In genomic region chr3:10319251-10319650, GRCh38 we compare ENCODE assay signal across 8 cellular contexts. TPM values are rescaled to one million over a fixed set of nuclear protein-coding genes. Genes with fewer than 3 reads are reported as not detected.
A peak's percentile ranks its signal among the peaks of the same experiment; 100 is the strongest.
DNase-seq lines count a peak whose midpoint lies in the region; TF ChIP-seq lines count a peak whose summit lies in the region.
"Had no signal": no experiment of that assay in that cellular context is flagged by ENCODE, and none has a peak within 500 bp of the region (broad histone marks: within the 10 kb centered on the region; RNA-seq: fewer than 3 reads in every experiment).

No MANE protein-coding gene starts in this region.

- peaks cover 5% of the 10 kb centered on the region for H3K23me2 ChIP-seq in H9 (ENCODE audit: insufficient read length, low read depth, low read length, poor library complexity, severe bottlenecking)

- peaks cover 12% of the 10 kb centered on the region for H3K79me2 ChIP-seq in H9 (ENCODE audit: insufficient read depth, low read length)
- H3K79me2 ChIP-seq in smooth muscle cell (ENCODE audit: low read depth), result peaks cover 56% of the 10 kb centered on the region

- H3K4me3 ChIP-seq in WI38 (ENCODE audit: low read depth, low read length) (peak overlapping the region; percentile 100), fibroblast of villous mesenchyme (ENCODE audit: low read depth, low read length) (peak overlapping the region; percentile 100), smooth muscle cell (peak overlapping the region; percentile 96)

- H3K4me1 Mint-ChIP-seq in H9, result peaks cover 0 to 8% of the 10 kb centered on the region in 2 experiments; a peak in 3 of 4 replicates

- no CpG with 5 or more reads among the region's 6 CpGs for WGBS in H9 (ENCODE audit: extremely low coverage, insufficient read length, low lambda C conversion rate)
- 83% methylated on average over 6 of the region's 6 CpGs for WGBS in smooth muscle cell (ENCODE audit: low lambda C conversion rate)

- H3T11ph ChIP-seq in H9 (ENCODE audit: low read length), result no peak overlapping the region

- H2AK5ac ChIP-seq in H9 (ENCODE audit: insufficient read length, low read length), result no peak overlapping the region

- no peak overlapping the region for H2BK5ac ChIP-seq in H9 (ENCODE audit: insufficient read length, low read length)

- no peak for TF ChIP-seq CTCF in H9 (conservative IDR thresholded peaks at IDR 0.05)
- no peak for TF ChIP-seq CTCF in WI38 (IDR thresholded peaks at IDR 0.05; ENCODE audit: low read depth, low read length)
- no peak for TF ChIP-seq CTCF in fibroblast of villous mesenchyme (IDR thresholded peaks at IDR 0.05; ENCODE audit: insufficient read depth, low read depth, low read length)
- TF ChIP-seq CTCF in smooth muscle cell (IDR thresholded peaks at IDR 0.05; ENCODE audit: borderline replicate concordance, insufficient read depth, poor library complexity, severe bottlenecking), result no peak

- H3K79me1 ChIP-seq in H9 (ENCODE audit: insufficient read depth, low read depth, low read length, poor library complexity, severe bottlenecking), result no peaks in the 10 kb centered on the region

- H4K20me1 ChIP-seq in H9 (ENCODE audit: control insufficient read depth, insufficient read depth, insufficient read length) (no peaks in the 10 kb centered on the region), smooth muscle cell (ENCODE audit: low read depth) (peaks cover 50% of the 10 kb centered on the region)

- H3K27me3 Mint-ChIP-seq in H9 (ENCODE audit: low read depth), result 0 out of 2 replicates have a peak, but pooled peaks cover 1% of the 10 kb centered on the region

- no peak overlapping the region for H2BK120ac ChIP-seq in H9 (ENCODE audit: low read depth, low read length, poor library complexity, severe bottlenecking)

- no peak overlapping the region for H3K23ac ChIP-seq in H9 (ENCODE audit: insufficient read length, low read depth, low read length)

- H3K4me3 Mint-ChIP-seq in H9, result peak overlapping the region; percentile 97 to 98

- H3K4me2 ChIP-seq in H9 (ENCODE audit: insufficient read depth, insufficient read length, low read length) (peak overlapping the region; percentile 35), smooth muscle cell (peak overlapping the region; percentile 96)

- H3K36me3 Mint-ChIP-seq in H9 (ENCODE audit: insufficient read depth in 1 of 3, low read depth in 3 of 3), result peaks cover 16 to 43% (median 35%) of the 10 kb centered on the region in 3 experiments; a peak in 6 of 7 replicates

- H3K9me3 ChIP-seq in H9 (ENCODE audit: control insufficient read depth, low read depth, low read length), result no peaks in the 10 kb centered on the region
- H3K9me3 ChIP-seq in smooth muscle cell (replicated peaks; ENCODE audit: low read depth), result no peaks in the 10 kb centered on the region

- no peak overlapping the region for H2BK20ac ChIP-seq in H9 (ENCODE audit: low read depth, low read length, poor library complexity, severe bottlenecking)

- H3K14ac ChIP-seq in H9 (ENCODE audit: insufficient read depth, low read length), result no peak overlapping the region

- H3K36me3 ChIP-seq in smooth muscle cell (ENCODE audit: low read depth), result peaks cover 14% of the 10 kb centered on the region

- H3K18ac ChIP-seq in H9 (ENCODE audit: insufficient read length, low read depth, low read length), result no peak overlapping the region

- H2BK12ac ChIP-seq in H9 (ENCODE audit: insufficient read length, low read depth, low read length), result no peak overlapping the region

- H3K9ac ChIP-seq in H9 (ENCODE audit: extremely low read depth, insufficient read length, low read length), result no peak overlapping the region
- H3K9ac ChIP-seq in smooth muscle cell (ENCODE audit: low read depth), result peak overlapping the region; percentile 21

- H3K9me3 Mint-ChIP-seq in H9, result no peaks in the 10 kb centered on the region

- H3K27ac Mint-ChIP-seq in H9, result no peak overlapping the region

- H3K27ac ChIP-seq in H9 (ENCODE audit: insufficient read length, low read depth, low read length), result no peak overlapping the region
- no peak overlapping the region for H3K27ac ChIP-seq in smooth muscle cell (ENCODE audit: low read depth)

- no peak overlapping the region for H4K91ac ChIP-seq in H9 (ENCODE audit: insufficient read length, low read depth, low read length)

- H3F3A ChIP-seq in smooth muscle cell (ENCODE audit: low read depth), result peaks cover 6% of the 10 kb centered on the region

- no peak overlapping the region for H3K56ac ChIP-seq in H9 (ENCODE audit: insufficient read length, low read depth, low read length)

- H3K4ac ChIP-seq in H9 (ENCODE audit: low read depth, low read length), result no peak overlapping the region

- H4K8ac ChIP-seq in H9 (replicated peaks; ENCODE audit: insufficient read length, low read depth, low read length), result no peak overlapping the region

- H2BK15ac ChIP-seq in H9 (ENCODE audit: low read depth, low read length), result no peak overlapping the region

- H3K4me1 ChIP-seq in H9 (ENCODE audit: insufficient read depth, low read length), result no peaks in the 10 kb centered on the region
- H3K4me1 ChIP-seq in smooth muscle cell (ENCODE audit: low read depth), result peaks cover 4% of the 10 kb centered on the region

- H2AFZ ChIP-seq in H9 (ENCODE audit: low read length), result no peak overlapping the region
- H2AFZ ChIP-seq in smooth muscle cell (ENCODE audit: low read depth), result no peak overlapping the region

- DNase-seq in H9, result no peak
- DNase-seq in fibroblast of villous mesenchyme (ENCODE audit: low read depth), result no peak
- no peak for DNase-seq in smooth muscle cell (lab: John Stamatoyannopoulos, UW; ENCODE audit: unreplicated experiment)
- no peak for DNase-seq in NCI-H2029 (lab: John Stamatoyannopoulos, UW)
- no peak for DNase-seq in A172 (ENCODE audit: low spot score)
- DNase-seq in NCI-H1092 (lab: John Stamatoyannopoulos, UW), result no peak
- DNase-seq: NCI-H1105 had no signal

- H3K27me3 ChIP-seq in H9 (ENCODE audit: insufficient read depth, low read length) (no peaks in the 10 kb centered on the region), smooth muscle cell (ENCODE audit: low read depth) (no peaks in the 10 kb centered on the region)

- no peak overlapping the region for H4K5ac ChIP-seq in H9 (ENCODE audit: insufficient read length, low read depth, low read length)

RNA-seq across cellular contexts. Expression of gene SEC13, which starts 1.7 kb away (rescaled TPM):
- total RNA-seq in H9 (2021) (131 TPM in 2 replicates), fibroblast of villous mesenchyme (292 and 306 TPM in 2 replicates), smooth muscle cell (221 and 247 TPM in 2 replicates)
- polyA plus RNA-seq in smooth muscle cell, result 400 and 476 TPM in 2 replicates
- 234 and 245 TPM in 2 replicates for total RNA-seq in A172 (2014; rRNA removed; shearing (Covaris generic))

RNA-seq across cellular contexts. Expression of gene GHRL, which starts 26.5 kb away (rescaled TPM):
- 1.3 TPM in 1 of 2 replicates, not detected in the other for total RNA-seq in H9 (2021)
- 0.32 TPM in 1 of 2 replicates, not detected in the other for total RNA-seq in fibroblast of villous mesenchyme
- not detected in 2 replicates for total RNA-seq in smooth muscle cell
- 0.45 and 0.76 TPM in 2 replicates for polyA plus RNA-seq in smooth muscle cell
- not detected in 2 replicates for total RNA-seq in A172 (2014; rRNA removed; shearing (Covaris generic))
